ENCODE assay signal across 8 cellular contexts in genomic region chr15:50424066-50424890, GRCh38. TPM values are rescaled to one million over a fixed set of nuclear protein-coding genes. Genes with fewer than 3 reads are reported as not detected.
DNase-seq lines count a peak whose midpoint lies in the region; TF ChIP-seq lines count a peak whose summit lies in the region.

Gene USP8 (plus strand): TSS chr15:50424405. CDS start chr15:50439074, 14,669 bp downstream.

- peak within 1 kb of the TSS; percentile 43 for H2AFZ ChIP-seq in neuron (ENCODE audit: low read depth, low read length)

- H3K4me3 ChIP-seq in neuron (ENCODE audit: low read length) (peak within 1 kb of the TSS; percentile 58), subcutaneous abdominal adipose tissue (ENCODE audit: low read depth in 1 of 5, low read length in 5 of 5) (peak within 1 kb of the TSS; percentile 86 to 100 (median 93))

- DNase-seq in GF-D8 (lab: John Stamatoyannopoulos, UW): peak; percentile 69
- peak; percentile 85 for DNase-seq in HEK293T (ENCODE audit: extremely low spot score)
- peak; percentile 97 for DNase-seq in MV-4-11 (lab: John Stamatoyannopoulos, UW)
- peak; percentile 97 for DNase-seq in SK-MEL-5 (ENCODE audit: low read depth, low spot score)
- DNase-seq in activated naive CD4-positive, alpha-beta T cell treated with Interleukin-2 at 50 U/mL for 16 hours: peak; percentile 92
- DNase-seq in foreskin melanocyte: peak; percentile 99

- POLR2A ChIA-PET in HEK293T (lab: Yijun Ruan, JAX): interaction anchor here (0.6 to 2.0 kb wide), 6 partner anchors 8 to 843 kb away, joined by 3 to 18 read pairs (median 5); partner anchors contain the start of gene GABPB1

- H3K9ac ChIP-seq in subcutaneous abdominal adipose tissue (ENCODE audit: low read length in 5 of 5): peak within 1 kb of the TSS; percentile 87 to 99 (median 96)

- H3K9me3 ChIP-seq in neuron (ENCODE audit: low read length): no peaks in the 10 kb centered on the region
- no peaks in the 10 kb centered on the region for H3K9me3 ChIP-seq in subcutaneous abdominal adipose tissue (ENCODE audit: control insufficient read depth in 5 of 5, low read length in 5 of 5)

- H3K36me3 ChIP-seq in neuron (ENCODE audit: insufficient read depth, low read length) (no peaks in the 10 kb centered on the region), subcutaneous abdominal adipose tissue (ENCODE audit: control insufficient read depth in 5 of 5, insufficient read depth in 5 of 5, low read length in 5 of 5) (no peaks in the 10 kb centered on the region)

- H3K27ac ChIP-seq in subcutaneous abdominal adipose tissue (ENCODE audit: low read depth, low read length): peak within 1 kb of the TSS; percentile 94

- in situ Hi-C loops in SK-MEL-5 (cut with HindIII; ENCODE audit: low pct_unique_long_range_greater_than_20kb, low sequenced_read_pairs): no loop called here

- CTCF ChIA-PET in HEK293T (lab: Yijun Ruan, JAX): no interaction called here

- H3K4me1 ChIP-seq in neuron (ENCODE audit: insufficient read depth, low read length) (peaks cover 9% of the 10 kb centered on the region), subcutaneous abdominal adipose tissue (ENCODE audit: control insufficient read depth in 5 of 5, insufficient read depth in 5 of 5, low read length in 5 of 5) (peaks cover 2 to 25% (median 21%) of the 10 kb centered on the region in 5 donors)

- H3K27me3 ChIP-seq in neuron (ENCODE audit: insufficient read depth, low read length) (no peaks in the 10 kb centered on the region), subcutaneous abdominal adipose tissue (ENCODE audit: control insufficient read depth in 5 of 5, insufficient read depth in 4 of 5, low read length in 5 of 5) (no peaks in the 10 kb centered on the region)

TF ChIP-seq in HEK293T, 16 proteins besides CTCF, POLR2A, EP300 and RAD21:
- peak; percentile 64 for TF ChIP-seq ZNF384 (IDR thresholded peaks at IDR 0.05)
- no peak for TF ChIP-seq HDGF (IDR thresholded peaks at IDR 0.05; ENCODE audit: borderline replicate concordance)
- peak; percentile 88 for TF ChIP-seq ELF4 (IDR thresholded peaks at IDR 0.05)

RNA-seq across cellular contexts. Expression of gene USP8, which starts in this region (rescaled TPM):
- 69.6 and 73.0 TPM in 2 replicates for total RNA-seq in SK-MEL-5 (2014; rRNA removed; shearing (Covaris generic))
- polyA plus RNA-seq in SK-MEL-5 (2015; cell fraction: cytosol; rRNA removed): 35.8 and 44.2 TPM in 2 replicates
- 39.0 and 47.3 TPM in 2 replicates for polyA plus RNA-seq in SK-MEL-5 (2015; cell fraction: nucleus; rRNA removed)

Comparison
In these comparisons a context has a peak if more than half of its experiments do, and no peak if none do; other contexts are left out.
1. Peak in every context shown above with its lines: DNase-seq, H3K4me3 ChIP-seq and H3K27ac ChIP-seq.